Comparison of ENCODE assay signal across 8 cellular contexts in genomic region chr17:21253646-21254441, GRCh38. TPM values are rescaled to one million over a fixed set of nuclear protein-coding genes. Genes with fewer than 3 reads are reported as not detected.
A peak's percentile ranks its signal among the peaks of the same experiment; 100 is the strongest.
DNase-seq lines count a peak whose midpoint lies in the region; ATAC-seq and TF ChIP-seq lines count a peak whose summit lies in the region.

No MANE protein-coding gene starts in this region.

- peaks cover 12% of the 10 kb centered on the region; the same call in 2 of the 3 replicates for H3K4me1 Mint-ChIP-seq in GM23338
- peaks cover 4% of the 10 kb centered on the region for H3K4me1 Mint-ChIP-seq in activated T-helper 17 cell treated with anti-CD3 and anti-CD28 coated beads, Interleukin-2, amount 50 U/mL, for 72 hours

- peaks cover 19% of the 10 kb centered on the region for H3K27me3 Mint-ChIP-seq in GM23338 (ENCODE audit: insufficient read depth, low read depth, poor library complexity)
- H3K27me3 Mint-ChIP-seq in activated T-helper 17 cell treated with anti-CD3 and anti-CD28 coated beads, Interleukin-2, amount 50 U/mL, for 72 hours: no peaks in the 10 kb centered on the region

- no peaks in the 10 kb centered on the region for H4K20me1 ChIP-seq in GM23338 (replicated peaks; ENCODE audit: insufficient read depth)

- no peaks in the 10 kb centered on the region for H3K9me2 ChIP-seq in GM23338 (ENCODE audit: insufficient read depth)

- peak overlapping the region; percentile 79 for H3K4me2 ChIP-seq in GM23338

- DNase-seq in AG04449 (ENCODE audit: low read depth, low spot score): no peak
- DNase-seq in GM23338 (ENCODE audit: low spot score): no peak
- no peak for DNase-seq in substantia nigra (lab: John Stamatoyannopoulos, UW)
- DNase-seq in dermis blood vessel endothelial cell: no peak
- no peak for DNase-seq in RKO (ENCODE audit: low spot score)
- DNase-seq in NCI-H2196 treated with DMSO at 0.1 percent for 48 hours (lab: John Stamatoyannopoulos, UW; ENCODE audit: unreplicated experiment): no peak

- CTCF ChIA-PET in AG04449 (lab: Yijun Ruan, JAX): interaction anchor here (1.0 to 4.1 kb wide), 3 partner anchors 10 to 135 kb away, joined by 3 to 26 read pairs (median 6); no protein-coding TSS in a partner anchor

- POLR2A ChIA-PET in AG04449 (lab: Yijun Ruan, JAX): interaction anchor here (0.7 to 0.8 kb wide), 2 partner anchors 32 to 211 kb away, joined by 3 read pairs; no protein-coding TSS in a partner anchor

- no peaks in the 10 kb centered on the region for H3K79me2 ChIP-seq in GM23338 (replicated peaks; ENCODE audit: insufficient read depth)

- H3K27ac ChIP-seq in GM23338 (ENCODE audit: low read depth) (no peak overlapping the region), substantia nigra (ENCODE audit: low read depth, low read length, poor library complexity, severe bottlenecking) (peak overlapping the region; percentile 65)

- H3K36me3 Mint-ChIP-seq in GM23338 (ENCODE audit: low read depth): no peaks in the 10 kb centered on the region
- no peaks in the 10 kb centered on the region for H3K36me3 Mint-ChIP-seq in activated T-helper 17 cell treated with anti-CD3 and anti-CD28 coated beads, Interleukin-2, amount 50 U/mL, for 72 hours (ENCODE audit: low read depth)

- H3K4me3 ChIP-seq in AG04449 (ENCODE audit: low read depth, low read length): peak overlapping the region; percentile 59
- H3K4me3 ChIP-seq in GM23338: peak overlapping the region; percentile 70
- peak overlapping the region; percentile 41 for H3K4me3 ChIP-seq in iPS-18c (ENCODE audit: insufficient read depth, low read depth, low read length)

- no peaks in the 10 kb centered on the region for H3K36me3 ChIP-seq in GM23338 (ENCODE audit: insufficient read depth)

- H3K27ac Mint-ChIP-seq in GM23338: no peak overlapping the region
- H3K27ac Mint-ChIP-seq in activated T-helper 17 cell treated with anti-CD3 and anti-CD28 coated beads, Interleukin-2, amount 50 U/mL, for 72 hours: peak overlapping the region; percentile 42

- H3K4me1 ChIP-seq in GM23338 (ENCODE audit: insufficient read depth): peaks cover 28% of the 10 kb centered on the region

- H3K9me3 ChIP-seq in iPS-18c (ENCODE audit: control insufficient read depth, insufficient read depth, low read length): no peaks in the 10 kb centered on the region

- H3K27me3 ChIP-seq in GM23338 (ENCODE audit: insufficient read depth): peaks cover 5% of the 10 kb centered on the region; the same call in 1 of the 2 replicates

- peak overlapping the region; percentile 75 for H3K4me3 Mint-ChIP-seq in GM23338
- H3K4me3 Mint-ChIP-seq in activated T-helper 17 cell treated with anti-CD3 and anti-CD28 coated beads, Interleukin-2, amount 50 U/mL, for 72 hours: peak overlapping the region; percentile 82

- no peak for TF ChIP-seq CTCF in AG04449 (IDR thresholded peaks at IDR 0.05; ENCODE audit: insufficient read depth, low read length, missing control alignments)
- no peak for TF ChIP-seq CTCF in GM23338 (conservative IDR thresholded peaks at IDR 0.05; ENCODE audit: low read depth in 2 of 2)

- peak overlapping the region; percentile 87 for H2AFZ ChIP-seq in GM23338

- peaks cover 5% of the 10 kb centered on the region; the same call in 1 of the 2 replicates for H3F3A ChIP-seq in GM23338 (replicated peaks; ENCODE audit: low read depth)

- peaks cover 2% of the 10 kb centered on the region; the same call in 2 of the 3 replicates for H3K9me3 Mint-ChIP-seq in GM23338
- H3K9me3 Mint-ChIP-seq in activated T-helper 17 cell treated with anti-CD3 and anti-CD28 coated beads, Interleukin-2, amount 50 U/mL, for 72 hours: no peaks in the 10 kb centered on the region

- ATAC-seq in GM23338: peak; percentile 5; the same call in 2 of the 3 replicates
- ATAC-seq in activated T-helper 17 cell treated with anti-CD3 and anti-CD28 coated beads, Interleukin-2, amount 50 U/mL, for 72 hours (replicated peaks): peak; percentile 26

TF ChIP-seq in GM23338, 12 proteins besides CTCF, POLR2A, EP300 and RAD21 (continues in another document):
- TF ChIP-seq CREB1 (CRISPR knock-in tag; IDR thresholded peaks at IDR 0.05; ENCODE audit: low read depth): no peak
- no peak for TF ChIP-seq EZH2phosphoT487 (IDR thresholded peaks at IDR 0.05; ENCODE audit: unreplicated experiment)
- TF ChIP-seq ZNF114 (CRISPR knock-in tag; IDR thresholded peaks at IDR 0.05): no peak
- no peak for TF ChIP-seq ZNF462 (CRISPR knock-in tag; IDR thresholded peaks at IDR 0.05)
- TF ChIP-seq NANOG (IDR thresholded peaks at IDR 0.05; ENCODE audit: borderline replicate concordance): no peak
- TF ChIP-seq EZH2 (IDR thresholded peaks at IDR 0.05; ENCODE audit: low read depth, unreplicated experiment): no peak
- no peak for TF ChIP-seq ZNF331 (CRISPR knock-in tag; IDR thresholded peaks at IDR 0.05; ENCODE audit: low read depth)

RNA-seq across cellular contexts. Expression of gene NATD1, which starts 0.6 kb away (rescaled TPM):
- 8.1 and 8.7 TPM in 2 replicates for total RNA-seq in GM23338 (2014; rRNA removed; shearing (Covaris generic))
- polyA plus RNA-seq in GM23338 (2016; fragmentation: Nextera tagmentation; extraction: Ambion mirVana): 2.1 TPM in 2 replicates
- 1 to 10 TPM; 1.8 to 2.3 TPM for total RNA-seq in activated T-helper 17 cell treated with anti-CD3 and anti-CD28 coated beads, Interleukin-2, amount 50 U/mL, for 72 hours
- total RNA-seq in dermis blood vessel endothelial cell: 4.1 and 8.2 TPM in 2 replicates

RNA-seq across cellular contexts. Expression of gene MAP2K3, which starts 30.7 kb away (rescaled TPM):
- total RNA-seq in GM23338 (2014; rRNA removed; shearing (Covaris generic)): 30.6 and 31.7 TPM in 2 replicates
- polyA plus RNA-seq in GM23338 (2016; fragmentation: Nextera tagmentation; extraction: Ambion mirVana): 28.4 and 28.5 TPM in 2 replicates
- total RNA-seq in activated T-helper 17 cell treated with anti-CD3 and anti-CD28 coated beads, Interleukin-2, amount 50 U/mL, for 72 hours: 100 to 1,000 TPM; 107 to 112 TPM
- 20.8 and 39.0 TPM in 2 replicates for total RNA-seq in dermis blood vessel endothelial cell

RNA-seq across cellular contexts. Expression of gene TMEM11, which starts 39.9 kb away (rescaled TPM):
- 38.5 and 40.0 TPM in 2 replicates for total RNA-seq in GM23338 (2014; rRNA removed; shearing (Covaris generic))
- polyA plus RNA-seq in GM23338 (2016; fragmentation: Nextera tagmentation; extraction: Ambion mirVana): 84.8 and 90.2 TPM in 2 replicates
- 10 to 100 TPM; 14.3 to 28.5 TPM for total RNA-seq in activated T-helper 17 cell treated with anti-CD3 and anti-CD28 coated beads, Interleukin-2, amount 50 U/mL, for 72 hours
- total RNA-seq in dermis blood vessel endothelial cell: 20.4 and 30.0 TPM in 2 replicates
